In genomic region chr11:122075016-122075415, GRCh38 we compare ENCODE assay signal across 36 cellular contexts. TPM values are rescaled to one million over a fixed set of nuclear protein-coding genes. Genes with fewer than 3 reads are reported as not detected.
"Had no signal": no experiment of that assay in that cellular context is flagged by ENCODE, and none has a peak within 500 bp of the region (broad histone marks: within the 10 kb centered on the region; RNA-seq: fewer than 3 reads in every experiment).

No MANE protein-coding gene starts in this region.

- H3K36me3 ChIP-seq: breast epithelium, cardiac muscle cell, colonic mucosa, esophagus squamous epithelium, gastroesophageal sphincter, WERI-Rb-1 had no signal

- H3K27me3 Mint-ChIP-seq: activated CD8-positive, alpha-beta T cell treated with anti-CD3 and anti-CD28 coated beads for 36 hours; brain had no signal

- H3K4me3 ChIP-seq: breast epithelium, cardiac muscle cell, colonic mucosa, esophagus squamous epithelium, gastroesophageal sphincter had no signal

- FAIRE-seq: endometrium, endothelial cell of umbilical vein had no signal

- ATAC-seq: activated CD4-positive, CD25-positive, alpha-beta regulatory T cell treated with anti-CD3 and anti-CD28 coated beads, Interleukin-2, amount 50 U/mL, for 24 hours; activated CD8-positive, alpha-beta T cell treated with anti-CD3 and anti-CD28 coated beads for 36 hours; activated T-cell treated with anti-CD3 and anti-CD28 coated beads, Interleukin-2, amount 50 U/mL, for 4 hours; activated T-helper 17 cell treated with anti-CD3 and anti-CD28 coated beads, Interleukin-2, amount 50 U/mL, for 72 hours; gastroesophageal sphincter; T-helper 17 cell had no signal

- H3K4me3 Mint-ChIP-seq: activated B cell treated with CpG ODN at 0.5 μM for 24 hours; activated CD8-positive, alpha-beta T cell treated with anti-CD3 and anti-CD28 coated beads for 36 hours; activated naive CD8-positive, alpha-beta T cell; activated T-cell treated with anti-CD3 and anti-CD28 coated beads, Interleukin-2, amount 50 U/mL, for 4 hours; activated T-helper 17 cell treated with anti-CD3 and anti-CD28 coated beads, Interleukin-2, amount 50 U/mL, for 72 hours; brain; T-helper 17 cell; T-helper 2 cell treated with Interferon-gamma antibody and Interleukin-4, amounts not matched to agents 5 μg/mL and 100 μg/mL, for 36 hours had no signal

- H3K27ac Mint-ChIP-seq: activated B cell treated with CpG ODN at 0.5 μM for 24 hours; activated CD8-positive, alpha-beta T cell treated with anti-CD3 and anti-CD28 coated beads for 36 hours; activated naive CD8-positive, alpha-beta T cell; activated T-helper 17 cell treated with anti-CD3 and anti-CD28 coated beads, Interleukin-2, amount 50 U/mL, for 72 hours; brain; T-helper 17 cell; T-helper 2 cell treated with Interferon-gamma antibody and Interleukin-4, amounts not matched to agents 5 μg/mL and 100 μg/mL, for 36 hours had no signal

- DNase-seq: activated B cell treated with CpG ODN at 0.5 μM for 24 hours; activated CD4-positive, alpha-beta T cell treated with anti-CD3 and anti-CD28 coated beads for 48 hours; activated CD4-positive, alpha-beta T cell treated with anti-CD3 and anti-CD28 coated beads, Interleukin-2, amount 50 U/mL, for 1 hour; activated CD4-positive, alpha-beta T cell treated with anti-CD3 and anti-CD28 coated beads, Interleukin-2, amount 50 U/mL, for 48 hours; activated CD8-positive, alpha-beta memory T cell treated with anti-CD3 and anti-CD28 coated beads for 24 hours; activated CD8-positive, alpha-beta T cell treated with anti-CD3 and anti-CD28 coated beads for 36 hours; activated effector memory CD4-positive, alpha-beta T cell treated with Interleukin-2 at 50 U/mL for 16 hours; activated gamma-delta T cell treated with Interleukin-2 at 50 U/mL for 16 hours; activated naive CD4-positive, alpha-beta T cell treated with anti-CD3 and anti-CD28 coated beads, Interleukin-2, amount 50 U/mL, for 16 hours; activated naive CD4-positive, alpha-beta T cell treated with Interleukin-2 at 50 U/mL for 16 hours; activated T-cell treated with anti-CD3 and anti-CD28 coated beads, Interleukin-2, amount 50 U/mL, for 4 hours; amniotic stem cell; aorta; central memory CD4-positive, alpha-beta T cell; cerebellar nuclear complex; colonic mucosa; effector CD8-positive, alpha-beta T cell; esophagus squamous epithelium; foreskin melanocyte; T-helper 1 cell; T-helper 17 cell; T1000; WERI-Rb-1 had no signal

- H3K9me3 Mint-ChIP-seq: activated B cell treated with CpG ODN at 0.5 μM for 24 hours; activated CD8-positive, alpha-beta T cell treated with anti-CD3 and anti-CD28 coated beads for 36 hours; activated T-cell treated with anti-CD3 and anti-CD28 coated beads, Interleukin-2, amount 50 U/mL, for 4 hours; activated T-helper 17 cell treated with anti-CD3 and anti-CD28 coated beads, Interleukin-2, amount 50 U/mL, for 72 hours; T-helper 2 cell treated with Interferon-gamma antibody and Interleukin-4, amounts not matched to agents 5 μg/mL and 100 μg/mL, for 36 hours had no signal

- H3K9me3 ChIP-seq: breast epithelium, colonic mucosa, esophagus squamous epithelium, gastroesophageal sphincter had no signal

- H3K4me1 ChIP-seq: breast epithelium, colonic mucosa had no signal

- H3K36me3 Mint-ChIP-seq: activated naive CD8-positive, alpha-beta T cell; brain had no signal

- H3K4me1 Mint-ChIP-seq: activated B cell treated with CpG ODN at 0.5 μM for 24 hours; activated T-helper 17 cell treated with anti-CD3 and anti-CD28 coated beads, Interleukin-2, amount 50 U/mL, for 72 hours; T-helper 17 cell had no signal

- H3K27ac ChIP-seq: breast epithelium, cardiac muscle cell, colonic mucosa, epithelial cell of prostate, esophagus squamous epithelium, gastroesophageal sphincter, WERI-Rb-1 had no signal

- H3K27me3 ChIP-seq: breast epithelium, cardiac muscle cell, colonic mucosa, esophagus squamous epithelium, gastroesophageal sphincter had no signal

RNA-seq across cellular contexts. Expression of gene BLID, which starts 41.0 kb away (rescaled TPM):
- total RNA-seq: activated B cell treated with CpG ODN at 0.5 μM for 24 hours; activated CD8-positive, alpha-beta T cell treated with anti-CD3 and anti-CD28 coated beads for 36 hours; activated T-cell treated with anti-CD3 and anti-CD28 coated beads, Interleukin-2, amount 50 U/mL, for 4 hours; activated T-helper 17 cell treated with anti-CD3 and anti-CD28 coated beads, Interleukin-2, amount 50 U/mL, for 72 hours; colonic mucosa; esophagus squamous epithelium; T-helper 17 cell had no signal
- polyA plus RNA-seq: adipose tissue, esophagus had no signal
